In genomic region chr6:42970859-42971612, GRCh38 we compare ENCODE assay signal across 11 cellular contexts. TPM values are rescaled to one million over a fixed set of nuclear protein-coding genes. Genes with fewer than 3 reads are reported as not detected.
DNase-seq lines count a peak whose midpoint lies in the region; ATAC-seq, FAIRE-seq and TF ChIP-seq lines count a peak whose summit lies in the region.
"Had no signal": no experiment of that assay in that cellular context is flagged by ENCODE, and none has a peak within 500 bp of the region (broad histone marks: within the 10 kb centered on the region; RNA-seq: fewer than 3 reads in every experiment).

No MANE protein-coding gene starts in this region.

- H3K4me1 Mint-ChIP-seq in dendritic cell treated with granulocyte-macrophage colony-stimulating factor and Interleukin-4, amounts not matched to agents 40 ng/mL and 50 ng/mL, for 4 days (ENCODE audit: low read depth), result peaks cover 37% of the 10 kb centered on the region

- no peak for DNase-seq in heart left ventricle
- DNase-seq in Right ventricle myocardium inferior (ENCODE audit: missing footprints), result no peak
- DNase-seq in RCC 7860 (ENCODE audit: low spot score), result peak; percentile 34
- peak; percentile 36 for DNase-seq in stimulated activated naive CD8-positive, alpha-beta T cell treated with anti-CD3 and anti-CD28 coated beads, Interleukin-15, Interleukin-2, amounts not matched to agents 100 U/mL and 50 U/mL, for 24 hours
- DNase-seq in cerebellar cortex (ENCODE audit: low spot score), result no peak
- DNase-seq: gastrocnemius medialis, NCI-H1105 treated with DMSO at 0.1 percent for 48 hours had no signal

- H3K27me3 Mint-ChIP-seq in dendritic cell treated with granulocyte-macrophage colony-stimulating factor and Interleukin-4, amounts not matched to agents 40 ng/mL and 50 ng/mL, for 4 days, result no peaks in the 10 kb centered on the region

- H3K4me1 ChIP-seq in heart left ventricle, result peaks cover 0 to 15% (median 0%) of the 10 kb centered on the region in 12 donors
- H3K4me1 ChIP-seq: gastrocnemius medialis had no signal

- no peaks in the 10 kb centered on the region for H3K27me3 ChIP-seq in heart left ventricle
- H3K27me3 ChIP-seq: BLaER1, gastrocnemius medialis had no signal

- no peaks in the 10 kb centered on the region for H3K9me3 Mint-ChIP-seq in dendritic cell treated with granulocyte-macrophage colony-stimulating factor and Interleukin-4, amounts not matched to agents 40 ng/mL and 50 ng/mL, for 4 days

- ATAC-seq in heart left ventricle (peak in 3 of 4 donors; percentile 21 to 28 (median 23)), Right ventricle myocardium inferior (no peak), HG03135 (IDR thresholded peaks at IDR 0.05; ENCODE audit: unreplicated experiment) (no peak), GM21528 (IDR thresholded peaks at IDR 0.05; ENCODE audit: low FRiP score, unreplicated experiment) (no peak)
- ATAC-seq in stimulated activated naive CD8-positive, alpha-beta T cell treated with anti-CD3 and anti-CD28 coated beads, Interleukin-15, Interleukin-2, amounts not matched to agents 100 U/mL and 50 U/mL, for 24 hours, result peak; percentile 80

- no peaks in the 10 kb centered on the region for H3K9me3 ChIP-seq in heart left ventricle
- H3K9me3 ChIP-seq: BLaER1, gastrocnemius medialis had no signal

- FAIRE-seq in RCC 7860 (lab: Jason Lieb, UNC), result no peak

- peak overlapping the region; percentile 32 for H3K27ac Mint-ChIP-seq in dendritic cell treated with granulocyte-macrophage colony-stimulating factor and Interleukin-4, amounts not matched to agents 40 ng/mL and 50 ng/mL, for 4 days

- TF ChIP-seq POLR2A in heart left ventricle (IDR thresholded peaks at IDR 0.05), result no peak

- 73 to 90% (median 86%) methylated on average over 4 of the region's 4 CpGs for WGBS in heart left ventricle, 4 donors

- intact Hi-C loops in heart left ventricle (cut with DNase I), result loop anchor here in 1 of 10 donors (10.0 kb wide), 1 partner anchor 66 kb away; no protein-coding TSS in a partner anchor
- intact Hi-C loops in Right ventricle myocardium inferior (cut with DNase I), result no loop called here
- intact Hi-C loops in dendritic cell treated with granulocyte-macrophage colony-stimulating factor and Interleukin-4, amounts not matched to agents 40 ng/mL and 50 ng/mL, for 4 days (cut with micrococcal nuclease), result no loop called here

- H3K36me3 Mint-ChIP-seq in dendritic cell treated with granulocyte-macrophage colony-stimulating factor and Interleukin-4, amounts not matched to agents 40 ng/mL and 50 ng/mL, for 4 days (ENCODE audit: low read depth), result peaks cover 43% of the 10 kb centered on the region

- no peak overlapping the region for H3K4me3 ChIP-seq in heart left ventricle
- H3K4me3 ChIP-seq: BLaER1, gastrocnemius medialis had no signal

- TF ChIP-seq CTCF in heart left ventricle (IDR thresholded peaks at IDR 0.05), result no peak

- no peak overlapping the region for H3K27ac ChIP-seq in heart left ventricle
- H3K27ac ChIP-seq: BLaER1, gastrocnemius medialis had no signal

- H3K36me3 ChIP-seq in heart left ventricle, result peaks cover 0 to 62% (median 28%) of the 10 kb centered on the region in 9 donors

- H3K4me3 Mint-ChIP-seq in dendritic cell treated with granulocyte-macrophage colony-stimulating factor and Interleukin-4, amounts not matched to agents 40 ng/mL and 50 ng/mL, for 4 days, result no peak overlapping the region

RNA-seq across cellular contexts. Expression of gene PEX6, which starts 7.9 kb away (rescaled TPM):
- 10 to 100 TPM; 11.2 to 27.3 (median 19.6) TPM for total RNA-seq in heart left ventricle
- polyA plus RNA-seq in heart left ventricle, result 10 to 100 TPM; 10.3 to 14.6 TPM
- total RNA-seq in Right ventricle myocardium inferior, result 25.5 TPM

RNA-seq across cellular contexts. Expression of gene GNMT, which starts 10.5 kb away (rescaled TPM):
- total RNA-seq in heart left ventricle, result 10 to 100 TPM in 2 of 9 donors, 1 to 10 TPM in 3, under 1 TPM in 4; 0.36 to 32.0 (median 1.1) TPM
- 1 to 10 TPM; 1.9 to 7.1 TPM for polyA plus RNA-seq in heart left ventricle
- total RNA-seq in Right ventricle myocardium inferior, result 0.97 TPM

RNA-seq across cellular contexts. Expression of gene PPP2R5D, which starts 13.3 kb away (rescaled TPM):
- 10 to 100 TPM; 30.9 to 51.3 (median 35.1) TPM for total RNA-seq in heart left ventricle
- 10 to 100 TPM; 21.4 to 50.2 TPM for polyA plus RNA-seq in heart left ventricle
- total RNA-seq in Right ventricle myocardium inferior, result 34.2 TPM

RNA-seq across cellular contexts. Expression of gene CNPY3, which starts 41.8 kb away (rescaled TPM):
- total RNA-seq in heart left ventricle (10 to 100 TPM; 14.7 to 44.0 (median 20.6) TPM), Right ventricle myocardium inferior (22.9 TPM)
- polyA plus RNA-seq in heart left ventricle, result 10 to 100 TPM; 13.8 to 35.7 TPM

RNA-seq across cellular contexts. Expression of gene MEA1, which starts 42.7 kb away (rescaled TPM):
- total RNA-seq in heart left ventricle (10 to 100 TPM; 24.5 to 46.2 (median 32.1) TPM), Right ventricle myocardium inferior (32.1 TPM)
- polyA plus RNA-seq in heart left ventricle, result 10 to 100 TPM; 49.7 to 56.7 TPM

Comparison
In these comparisons a context has a peak if more than half of its experiments do, and no peak if none do; other contexts are left out.
1. ATAC-seq: peak in heart left ventricle (3 of 4) and stimulated activated naive CD8-positive, alpha-beta T cell treated with anti-CD3 and anti-CD28 coated beads, Interleukin-15, Interleukin-2, amounts not matched to agents 100 U/mL and 50 U/mL, for 24 hours (single experiment); none in Right ventricle myocardium inferior (single experiment), HG03135 (single experiment) and GM21528 (single experiment).
2. DNase-seq: peak in RCC 7860 (single experiment) and stimulated activated naive CD8-positive, alpha-beta T cell treated with anti-CD3 and anti-CD28 coated beads, Interleukin-15, Interleukin-2, amounts not matched to agents 100 U/mL and 50 U/mL, for 24 hours (single experiment); none in heart left ventricle (0 of 5), Right ventricle myocardium inferior (single experiment) and cerebellar cortex (single experiment).